In the genomic region with DNA sequence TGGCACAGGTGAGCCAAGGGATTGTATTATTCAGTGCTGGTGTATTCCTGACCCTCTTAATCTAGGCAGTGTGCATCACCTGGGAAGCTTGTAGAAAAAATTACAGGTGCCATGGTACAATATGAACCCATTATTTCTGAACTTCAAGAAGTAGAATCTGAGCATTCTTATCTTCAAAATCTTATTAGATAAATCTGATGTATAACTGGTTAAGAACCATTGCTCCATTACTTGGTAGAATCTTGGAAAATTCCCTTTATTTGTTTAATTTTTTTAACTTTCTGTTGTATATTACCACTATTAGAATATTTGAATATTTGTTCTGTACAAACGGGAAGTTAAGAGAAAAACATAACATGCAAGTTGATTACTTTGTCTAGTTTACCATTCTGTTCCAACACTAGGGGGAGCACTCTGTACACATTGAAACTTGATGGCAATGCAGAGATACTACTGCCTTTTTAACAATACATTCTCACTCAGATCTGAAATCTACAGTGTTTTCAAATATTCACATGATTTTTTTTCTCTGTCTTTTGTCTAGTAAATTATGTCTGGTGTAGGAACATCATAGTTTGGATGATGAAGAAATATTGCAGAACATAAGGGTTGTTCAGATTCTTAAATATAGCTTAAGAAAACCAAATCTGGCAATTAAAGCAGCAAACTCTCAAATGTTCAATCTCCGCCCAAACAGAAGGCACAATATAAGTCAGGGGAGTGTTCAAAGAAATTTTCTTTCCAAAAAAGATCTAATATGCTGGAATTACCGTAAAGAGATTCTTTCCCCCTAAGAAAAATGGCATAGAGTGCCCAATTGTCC, we compare ENCODE assay signal across 8 cellular contexts.
DNase-seq lines count a peak whose midpoint lies in the region; ATAC-seq and TF ChIP-seq lines count a peak whose summit lies in the region.

No MANE protein-coding gene starts in this region.

- H3F3A ChIP-seq in PC-9 (ENCODE audit: insufficient read depth, low read depth), result peaks cover 8% of the 10 kb centered on the region; the same call in 1 of the 2 replicates

- no peak overlapping the region for H3K4me3 ChIP-seq in PC-9

- peaks cover 33% of the 10 kb centered on the region for H3K36me3 Mint-ChIP-seq in mesothelial cell of epicardium

- no peaks in the 10 kb centered on the region for H3K9me3 ChIP-seq in PC-9 (ENCODE audit: insufficient read depth, low read depth)

- no peaks in the 10 kb centered on the region for H3K79me2 ChIP-seq in PC-9 (ENCODE audit: low read depth)

- no peak overlapping the region for H3K4me3 Mint-ChIP-seq in mesothelial cell of epicardium

- intact Hi-C loops in PC-9 (cut with micrococcal nuclease; ENCODE audit: unreplicated experiment), result loop anchor here (1.0 to 10.0 kb wide), 2 partner anchors 649 to 751 kb away; no protein-coding TSS in a partner anchor

- H3K27me3 ChIP-seq in PC-9 (ENCODE audit: insufficient read depth, low read depth), result no peaks in the 10 kb centered on the region

- TF ChIP-seq CTCF in LNCAP (IDR thresholded peaks at IDR 0.05), result peak; percentile 91
- TF ChIP-seq CTCF in PC-9 (conservative IDR thresholded peaks at IDR 0.05), result peak; percentile 97
- peak; percentile 81 for TF ChIP-seq CTCF in mesothelial cell of epicardium (IDR thresholded peaks at IDR 0.05; ENCODE audit: unreplicated experiment)

- CTCF ChIA-PET in PC-9 (lab: Charles Lee), result interaction anchor here (0.7 to 3.0 kb wide), 4 partner anchors 635 to 1861 kb away, joined by 3 to 9 read pairs (median 4); no protein-coding TSS in a partner anchor

- H3K27ac ChIP-seq in PC-9, result no peak overlapping the region

- H3K4me1 ChIP-seq in PC-9 (replicated peaks; ENCODE audit: insufficient read depth), result no peaks in the 10 kb centered on the region

- no peaks in the 10 kb centered on the region for H3K36me3 ChIP-seq in PC-9 (ENCODE audit: low read depth)

- no peak overlapping the region for H3K4me2 ChIP-seq in PC-9

- peaks cover 7% of the 10 kb centered on the region for H3K9me3 Mint-ChIP-seq in mesothelial cell of epicardium

- POLR2A ChIA-PET in PC-9 (lab: Charles Lee; ENCODE audit: unreplicated experiment), result no interaction called here

- BruUV-seq in PC-9 (replicated peaks; lab: Mats Ljungman, UMichigan), result no TSS peak

- no peak for ATAC-seq in GM21526 (IDR thresholded peaks at IDR 0.05; ENCODE audit: low FRiP score, unreplicated experiment)
- no peak for ATAC-seq in HG03378 (IDR thresholded peaks at IDR 0.05; ENCODE audit: unreplicated experiment)

- H3K27ac Mint-ChIP-seq in mesothelial cell of epicardium, result no peak overlapping the region

- H4K20me1 ChIP-seq in PC-9 (ENCODE audit: insufficient read depth), result no peaks in the 10 kb centered on the region

- H3K4me1 Mint-ChIP-seq in mesothelial cell of epicardium, result no peaks in the 10 kb centered on the region

- no peak overlapping the region for H2AFZ ChIP-seq in PC-9

- peak; percentile 77 for DNase-seq in ELR (ENCODE audit: low read depth)
- peak in 1 of 2 experiments; percentile 63 for DNase-seq in PC-9
- peak; percentile 45 to 67 for DNase-seq in dermis microvascular lymphatic vessel endothelial cell (ENCODE audit: low read depth in 2 of 2)
- DNase-seq in mesothelial cell of epicardium (ENCODE audit: low spot score in 2 of 2, unreplicated experiment in 2 of 2), result no peak
- DNase-seq in activated T-cell treated with anti-CD3 and anti-CD28 coated beads, Interleukin-2, amount 50 U/mL, for 1 hour, result no peak

- H3K27me3 Mint-ChIP-seq in mesothelial cell of epicardium (ENCODE audit: low read depth), result no peaks in the 10 kb centered on the region

- no peaks in the 10 kb centered on the region for H3K9me2 ChIP-seq in PC-9 (ENCODE audit: insufficient read depth)

Comparison
In these comparisons a context has a peak if more than half of its experiments do, and no peak if none do; other contexts are left out.
1. DNase-seq: peak in ELR (single experiment) and dermis microvascular lymphatic vessel endothelial cell (2 of 2); none in mesothelial cell of epicardium (0 of 2) and activated T-cell treated with anti-CD3 and anti-CD28 coated beads, Interleukin-2, amount 50 U/mL, for 1 hour (single experiment).
2. Peak in every context shown above with its lines, with median percentiles within 50 percentile points of each other: CTCF ChIP-seq.